20 cellular contexts compared by ENCODE assay signal in genomic region chr11:78786086-78786485, GRCh38.
DNase-seq lines count a peak whose midpoint lies in the region; ATAC-seq and TF ChIP-seq lines count a peak whose summit lies in the region.
"Had no signal": no experiment of that assay in that cellular context is flagged by ENCODE, and none has a peak within 500 bp of the region (broad histone marks: within the 10 kb centered on the region; RNA-seq: fewer than 3 reads in every experiment).

No MANE protein-coding gene starts in this region.

- H3K23ac ChIP-seq in IMR-90 (ENCODE audit: low read depth, low read length): peak overlapping the region; percentile 47

- peak overlapping the region; percentile 84 for H2AFZ ChIP-seq in IMR-90 (replicated peaks; ENCODE audit: low read length, poor library complexity)
- no peak overlapping the region for H2AFZ ChIP-seq in hepatocyte

- 28% methylated on average over 4 of the region's 5 CpGs; no CpG with 5 or more reads in 1 of the 2 experiments for WGBS in IMR-90 (ENCODE audit: extremely low coverage in 2 of 2, insufficient read length in 1 of 2), 2 experiments
- WGBS in hepatocyte (ENCODE audit: low lambda C conversion rate, missing lambda C conversion rate): 40% methylated on average over 5 of the region's 5 CpGs

- POLR2A ChIA-PET in IMR-90 (lab: Charles Lee; ENCODE audit: unreplicated experiment): interaction anchor here (0.5 to 1.2 kb wide), 4 partner anchors 11 to 32 kb away, joined by 3 to 5 read pairs (median 4); no protein-coding TSS in a partner anchor

- H2BK5ac ChIP-seq in IMR-90 (ENCODE audit: low read depth, low read length, poor library complexity, severe bottlenecking): peak overlapping the region; percentile 97

- H2AK5ac ChIP-seq in IMR-90 (ENCODE audit: low read depth, low read length): peak overlapping the region; percentile 98

- no peak overlapping the region for H3K4me2 ChIP-seq in IMR-90 (ENCODE audit: low read depth, low read length)
- H3K4me2 ChIP-seq in hepatocyte: no peak overlapping the region

- H2BK15ac ChIP-seq in IMR-90 (ENCODE audit: low read depth, low read length): peak overlapping the region; percentile 98; the same call in 2 of the 3 replicates

- H3K9ac ChIP-seq in IMR-90 (ENCODE audit: low read depth, low read length): peak overlapping the region; percentile 16; the same call in 1 of the 2 replicates

- H4K20me1 ChIP-seq in IMR-90 (ENCODE audit: insufficient read depth, low read length) (no peaks in the 10 kb centered on the region), hepatocyte (ENCODE audit: insufficient read depth, poor library complexity, severe bottlenecking) (no peaks in the 10 kb centered on the region)

- H3K4ac ChIP-seq in IMR-90 (ENCODE audit: low read depth, low read length): peak overlapping the region; percentile 87

- TF ChIP-seq CTCF in IMR-90 (conservative IDR thresholded peaks at IDR 0.05; ENCODE audit: low read depth, low read length) (no peak), VCaP (conservative IDR thresholded peaks at IDR 0.05) (no peak), hepatocyte (IDR thresholded peaks at IDR 0.05; ENCODE audit: poor library complexity) (no peak), progenitor cell of endocrine pancreas (IDR thresholded peaks at IDR 0.05; ENCODE audit: unreplicated experiment) (no peak), foreskin keratinocyte (conservative IDR thresholded peaks at IDR 0.05) (no peak)

- in situ Hi-C loops in IMR-90 (cut with MboI; ENCODE audit: low sequenced_read_pairs): no loop called here

- H2BK20ac ChIP-seq in IMR-90 (ENCODE audit: low read depth, low read length): peak overlapping the region; percentile 92

- ATAC-seq in IMR-90 (ENCODE audit: low read depth) (peak; percentile 13), foreskin keratinocyte (no peak), HG02852 (IDR thresholded peaks at IDR 0.05; ENCODE audit: unreplicated experiment) (no peak)
- no peak for ATAC-seq in natural killer cell treated with Interleukin-12 subunit alpha and Interleukin-12 subunit beta and Interleukin-15 and Interleukin-18, amount 100 ng/mL, for 72 hours
- ATAC-seq: K562 had no signal

- peaks cover 36% of the 10 kb centered on the region for H3K4me1 ChIP-seq in IMR-90 (ENCODE audit: control insufficient read depth, insufficient read depth, low read length)
- peaks cover 5% of the 10 kb centered on the region for H3K4me1 ChIP-seq in hepatocyte (ENCODE audit: insufficient read depth)
- H3K4me1 ChIP-seq in foreskin keratinocyte: peaks cover 5% of the 10 kb centered on the region

- H3K27me3 ChIP-seq in IMR-90 (ENCODE audit: control insufficient read depth, insufficient read depth, low read length): no peaks in the 10 kb centered on the region
- no peaks in the 10 kb centered on the region for H3K27me3 ChIP-seq in hepatocyte
- no peaks in the 10 kb centered on the region for H3K27me3 ChIP-seq in foreskin keratinocyte
- H3K27me3 ChIP-seq: SJCRH30 had no signal

- peak overlapping the region; percentile 26 for H3K18ac ChIP-seq in IMR-90 (ENCODE audit: low read depth, low read length)

- CTCF ChIA-PET in IMR-90 (lab: Yijun Ruan, JAX): interaction anchor here (0.8 to 1.8 kb wide), 3 partner anchors 12 to 314 kb away, joined by 3 to 16 read pairs (median 3); no protein-coding TSS in a partner anchor

- H2BK120ac ChIP-seq in IMR-90 (ENCODE audit: low read depth, low read length): peak overlapping the region; percentile 97

- dilution Hi-C loops in IMR-90 (cut with HindIII; ENCODE audit: low sequenced_read_pairs, unreplicated experiment): no loop called here

- no peaks in the 10 kb centered on the region for H3K9me2 ChIP-seq in hepatocyte (replicated peaks; ENCODE audit: insufficient read depth)

- H2AK9ac ChIP-seq in IMR-90 (replicated peaks; ENCODE audit: low read depth, low read length, poor library complexity): peak overlapping the region; percentile 60

- H3K79me1 ChIP-seq in IMR-90 (ENCODE audit: low read depth in 1 of 2, low read length in 2 of 2): no peaks in the 10 kb centered on the region

- no peaks in the 10 kb centered on the region for H3K9me3 ChIP-seq in IMR-90 (ENCODE audit: control insufficient read depth, insufficient read depth, low read length)
- H3K9me3 ChIP-seq in hepatocyte (ENCODE audit: low read depth): no peaks in the 10 kb centered on the region
- H3K9me3 ChIP-seq: SJCRH30 had no signal

- BruUV-seq in IMR-90 (replicated peaks; lab: Mats Ljungman, UMichigan): no TSS peak

- H3K4me3 ChIP-seq in IMR-90 (ENCODE audit: insufficient read depth, low read depth, low read length) (no peak overlapping the region), hepatocyte (no peak overlapping the region)
- H3K4me3 ChIP-seq: K562, SJCRH30 had no signal

- H3K36me3 ChIP-seq in IMR-90 (ENCODE audit: control insufficient read depth, insufficient read depth, low read length): peaks cover 4% of the 10 kb centered on the region; the same call in 1 of the 2 replicates
- H3K36me3 ChIP-seq in hepatocyte (replicated peaks; ENCODE audit: insufficient read depth, low read depth): no peaks in the 10 kb centered on the region
- H3K36me3 ChIP-seq: SJCRH30 had no signal

- intact Hi-C loops in IMR-90 (cut with micrococcal nuclease): no loop called here

- H4K5ac ChIP-seq in IMR-90 (ENCODE audit: low read depth, low read length): peak overlapping the region; percentile 46

- H3K56ac ChIP-seq in IMR-90 (ENCODE audit: extremely low read depth, insufficient read depth, low read length): peak overlapping the region; percentile 63; the same call in 1 of the 2 replicates

- H3K27ac ChIP-seq in IMR-90 (ENCODE audit: insufficient read depth, low read length): peak overlapping the region; percentile 93
- H3K27ac ChIP-seq in VCaP: peak overlapping the region; percentile 79
- peak overlapping the region; percentile 6 for H3K27ac ChIP-seq in hepatocyte
- no peak overlapping the region for H3K27ac ChIP-seq in foreskin keratinocyte
- H3K27ac ChIP-seq: HL-60, SJCRH30 had no signal

- peak overlapping the region; percentile 35 to 89; a peak in 3 of 4 replicates for H4K8ac ChIP-seq in IMR-90 (ENCODE audit: low read depth in 2 of 2, low read length in 2 of 2)

- H4K91ac ChIP-seq in IMR-90 (ENCODE audit: insufficient read depth, low read depth, low read length): peak overlapping the region; percentile 83

- TF ChIP-seq RAD21 in IMR-90 (IDR thresholded peaks at IDR 0.05; ENCODE audit: low read length): no peak

- H3K27me3 Mint-ChIP-seq in progenitor cell of endocrine pancreas: no peaks in the 10 kb centered on the region
- H3K27me3 Mint-ChIP-seq in natural killer cell treated with Interleukin-12 subunit alpha and Interleukin-12 subunit beta and Interleukin-15 and Interleukin-18, amount 100 ng/mL, for 72 hours: peaks cover 8 to 20% of the 10 kb centered on the region in 2 donors

- H3K9me1 ChIP-seq in IMR-90 (ENCODE audit: insufficient read depth, low read length): peaks cover 27% of the 10 kb centered on the region

- no peaks in the 10 kb centered on the region for H3K9me3 Mint-ChIP-seq in progenitor cell of endocrine pancreas (ENCODE audit: low read depth)
- no peaks in the 10 kb centered on the region for H3K9me3 Mint-ChIP-seq in natural killer cell treated with Interleukin-12 subunit alpha and Interleukin-12 subunit beta and Interleukin-15 and Interleukin-18, amount 100 ng/mL, for 72 hours
- H3K9me3 Mint-ChIP-seq: CD4-positive, CD25-positive, alpha-beta regulatory T cell; H9 had no signal

- peak overlapping the region; percentile 38 for H3K27ac Mint-ChIP-seq in progenitor cell of endocrine pancreas
- no peak overlapping the region for H3K27ac Mint-ChIP-seq in natural killer cell treated with Interleukin-12 subunit alpha and Interleukin-12 subunit beta and Interleukin-15 and Interleukin-18, amount 100 ng/mL, for 72 hours

- no peaks in the 10 kb centered on the region for H3K79me2 ChIP-seq in hepatocyte

- DNase-seq in IMR-90 (peak; percentile 44), hepatocyte (ENCODE audit: low spot score) (no peak), progenitor cell of endocrine pancreas (ENCODE audit: low spot score, unreplicated experiment) (no peak), foreskin keratinocyte (no peak)
- DNase-seq in activated CD4-positive, alpha-beta T cell treated with anti-CD3 and anti-CD28 coated beads, Interleukin-2, amount 50 U/mL, for 1 hour: no peak
- DNase-seq in natural killer cell treated with Interleukin-12 subunit alpha and Interleukin-12 subunit beta and Interleukin-15 and Interleukin-18, amount 100 ng/mL, for 72 hours (ENCODE audit: low spot score): no peak
- DNase-seq: AML-193; Calu3; CD4-positive, CD25-positive, alpha-beta regulatory T cell; DMS79; H9; NCI-H187 treated with DMSO at 0.1 percent for 48 hours; NCI-H2171 treated with DMSO at 0.1 percent for 48 hours; NCI-H510A; NCI-H774; SJCRH30 had no signal

- no peak for TF ChIP-seq POLR2A in IMR-90 (IDR thresholded peaks at IDR 0.05; ENCODE audit: low read depth, low read length)

- peaks cover 16% of the 10 kb centered on the region for H3K36me3 Mint-ChIP-seq in progenitor cell of endocrine pancreas (ENCODE audit: insufficient read depth)
- no peaks in the 10 kb centered on the region for H3K36me3 Mint-ChIP-seq in natural killer cell treated with Interleukin-12 subunit alpha and Interleukin-12 subunit beta and Interleukin-15 and Interleukin-18, amount 100 ng/mL, for 72 hours
- H3K36me3 Mint-ChIP-seq: CD4-positive, CD25-positive, alpha-beta regulatory T cell had no signal

- peak overlapping the region; percentile 45 for H3K14ac ChIP-seq in IMR-90 (replicated peaks; ENCODE audit: low read depth, low read length)

- no peak overlapping the region for H3K4me3 Mint-ChIP-seq in progenitor cell of endocrine pancreas (ENCODE audit: low read depth)
- no peak overlapping the region for H3K4me3 Mint-ChIP-seq in natural killer cell treated with Interleukin-12 subunit alpha and Interleukin-12 subunit beta and Interleukin-15 and Interleukin-18, amount 100 ng/mL, for 72 hours
- H3K4me3 Mint-ChIP-seq: CD4-positive, CD25-positive, alpha-beta regulatory T cell; H9 had no signal

- H3K4me1 Mint-ChIP-seq in progenitor cell of endocrine pancreas (ENCODE audit: low read depth): peaks cover 27% of the 10 kb centered on the region
- no peaks in the 10 kb centered on the region for H3K4me1 Mint-ChIP-seq in natural killer cell treated with Interleukin-12 subunit alpha and Interleukin-12 subunit beta and Interleukin-15 and Interleukin-18, amount 100 ng/mL, for 72 hours (ENCODE audit: low read depth in 2 of 2)
- H3K4me1 Mint-ChIP-seq: CD4-positive, CD25-positive, alpha-beta regulatory T cell had no signal

TF ChIP-seq in IMR-90, 13 proteins besides CTCF, POLR2A, EP300 and RAD21 (continues in another document):
- TF ChIP-seq ELK1 (IDR thresholded peaks at IDR 0.05; ENCODE audit: borderline replicate concordance, low read depth, low read length) (no peak), NFE2L2 (IDR thresholded peaks at IDR 0.05; ENCODE audit: low read depth, low read length) (no peak)
